Comparison of ENCODE assay signal across 8 cellular contexts in the genomic region with DNA sequence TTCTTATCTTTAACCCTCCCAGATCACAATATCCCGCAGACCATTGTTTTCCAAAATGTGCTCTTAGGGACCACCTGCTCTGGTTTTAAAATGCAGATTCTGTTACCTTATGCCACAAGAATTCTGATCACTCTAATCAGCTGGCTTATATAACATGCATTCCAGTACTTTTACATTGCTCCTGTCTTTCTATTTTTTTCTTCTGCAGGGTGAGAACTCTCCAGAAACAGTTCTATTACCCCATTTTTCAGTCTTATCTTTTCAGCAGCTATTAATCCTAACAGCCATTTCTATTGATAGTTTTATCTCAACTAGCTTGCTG. TPM values are rescaled to one million over a fixed set of nuclear protein-coding genes. Genes with fewer than 3 reads are reported as not detected.
DNase-seq lines count a peak whose midpoint lies in the region; ATAC-seq and TF ChIP-seq lines count a peak whose summit lies in the region.

No MANE protein-coding gene starts in this region.

- DNase-seq in Calu3 (no peak), T-cell (no peak), esophagus squamous epithelium (lab: John Stamatoyannopoulos, UW) (no peak), trophoblast cell (no peak)
- DNase-seq in activated CD8-positive, alpha-beta memory T cell treated with anti-CD3 and anti-CD28 coated beads, Interleukin-2, amount 50 U/mL, for 4 hours: no peak

- H3K4ac ChIP-seq in trophoblast cell (ENCODE audit: low read depth, low read length): no peak overlapping the region

- H3K9ac ChIP-seq in trophoblast cell (ENCODE audit: low read length): no peak overlapping the region

- H4K91ac ChIP-seq in trophoblast cell (ENCODE audit: low read depth, low read length): no peak overlapping the region

- H3K27me3 Mint-ChIP-seq in Calu3 (ENCODE audit: unreplicated experiment) (no peaks in the 10 kb centered on the region), T-cell (no peaks in the 10 kb centered on the region)

- no peak overlapping the region for H4K8ac ChIP-seq in trophoblast cell (ENCODE audit: low read depth, low read length)

- H3K27ac Mint-ChIP-seq in Calu3 (ENCODE audit: unreplicated experiment) (peak overlapping the region; percentile 83), T-cell (peak overlapping the region; percentile 78 to 88)

- H3K4me2 ChIP-seq in trophoblast cell (ENCODE audit: low read length): peak overlapping the region; percentile 53

- WGBS in esophagus squamous epithelium, 2 donors: 19 to 20% methylated on average over 1 of the region's 1 CpG
- no CpG with 5 or more reads among the region's 1 CpG for WGBS in trophoblast cell (ENCODE audit: extremely low coverage, insufficient coverage, insufficient read length)

- no peak overlapping the region for H2BK5ac ChIP-seq in trophoblast cell (ENCODE audit: low read depth, low read length, poor library complexity)

- H3K36me3 Mint-ChIP-seq in Calu3 (ENCODE audit: insufficient read depth, unreplicated experiment) (peaks cover 33% of the 10 kb centered on the region), T-cell (peaks cover 37% of the 10 kb centered on the region)

- H3K27me3 ChIP-seq in esophagus squamous epithelium (no peaks in the 10 kb centered on the region), trophoblast cell (ENCODE audit: insufficient read depth, low read length) (no peaks in the 10 kb centered on the region)

- H2AFZ ChIP-seq in trophoblast cell (ENCODE audit: insufficient read depth, low read length, poor library complexity): no peak overlapping the region

- H3K79me1 ChIP-seq in trophoblast cell (ENCODE audit: low read length): peaks cover 14% of the 10 kb centered on the region

- no peak overlapping the region for H3K23ac ChIP-seq in trophoblast cell (ENCODE audit: low read length)

- H3K9me3 Mint-ChIP-seq in Calu3 (ENCODE audit: low read depth, unreplicated experiment) (no peaks in the 10 kb centered on the region), T-cell (no peaks in the 10 kb centered on the region)

- H2AK5ac ChIP-seq in trophoblast cell (ENCODE audit: low read length): no peak overlapping the region

- H3K4me1 ChIP-seq in esophagus squamous epithelium (peaks cover 29 to 78% (median 56%) of the 10 kb centered on the region in 3 donors), trophoblast cell (ENCODE audit: control insufficient read depth in 1 of 2, insufficient read depth in 2 of 2, low read length in 2 of 2) (peaks cover 0 to 2% of the 10 kb centered on the region in 2 experiments)

- ATAC-seq in T-cell (replicated peaks in 1 of 4) (no peak), HG02981 (IDR thresholded peaks at IDR 0.05; ENCODE audit: unreplicated experiment) (no peak), HG03159 (IDR thresholded peaks at IDR 0.05; ENCODE audit: unreplicated experiment) (no peak), GM18505 (IDR thresholded peaks at IDR 0.05; ENCODE audit: unreplicated experiment) (no peak)

- no peak overlapping the region for H2BK12ac ChIP-seq in trophoblast cell (ENCODE audit: low read length)

- TF ChIP-seq POLR2A in esophagus squamous epithelium (IDR thresholded peaks at IDR 0.05): no peak
- TF ChIP-seq POLR2A in GM18505 (IDR thresholded peaks at IDR 0.05; ENCODE audit: borderline replicate concordance, extremely low read depth, insufficient read depth, insufficient read length): no peak

- H3K4me1 Mint-ChIP-seq in Calu3 (ENCODE audit: low read depth, unreplicated experiment) (peaks cover 36% of the 10 kb centered on the region), T-cell (peaks cover 63 to 73% (median 69%) of the 10 kb centered on the region in 3 donors)

- no peak overlapping the region for H2BK120ac ChIP-seq in trophoblast cell (ENCODE audit: insufficient read depth, low read length, poor library complexity)

- TF ChIP-seq CTCF in Calu3 (IDR thresholded peaks at IDR 0.05; ENCODE audit: unreplicated experiment): no peak
- no peak for TF ChIP-seq CTCF in esophagus squamous epithelium (IDR thresholded peaks at IDR 0.05)

- H3K4me3 ChIP-seq in esophagus squamous epithelium (peak overlapping the region; percentile 59 to 99 (median 87)), trophoblast cell (ENCODE audit: low read depth, low read length) (no peak overlapping the region)

- peak overlapping the region; percentile 89 to 100 (median 99) for H3K27ac ChIP-seq in esophagus squamous epithelium
- H3K27ac ChIP-seq in trophoblast cell (ENCODE audit: low read depth, low read length): peak overlapping the region; percentile 60

- peaks cover 0 to 19% (median 6%) of the 10 kb centered on the region in 3 donors for H3K36me3 ChIP-seq in esophagus squamous epithelium
- peaks cover 5 to 6% of the 10 kb centered on the region in 2 experiments for H3K36me3 ChIP-seq in trophoblast cell (ENCODE audit: control insufficient read depth in 1 of 2, insufficient read depth in 2 of 2, low read length in 2 of 2)

- H3K9me3 ChIP-seq in esophagus squamous epithelium (no peaks in the 10 kb centered on the region), trophoblast cell (ENCODE audit: insufficient read depth, low read depth, low read length) (peaks cover 2% of the 10 kb centered on the region)

- H3K4me3 Mint-ChIP-seq in Calu3 (ENCODE audit: low read depth, unreplicated experiment) (peak overlapping the region; percentile 74), T-cell (peak overlapping the region; percentile 88 to 96 (median 95))

- H3K18ac ChIP-seq in trophoblast cell (ENCODE audit: low read length): no peak overlapping the region

- no peak overlapping the region for H3K14ac ChIP-seq in trophoblast cell (ENCODE audit: low read length)

- BruUV-seq in Calu3 (replicated peaks; lab: Mats Ljungman, UMichigan): no TSS peak

- POLR2A ChIA-PET in T-cell (lab: Charles Lee): interaction anchor here in 1 of 2 donors (0.7 to 2.0 kb wide), 3 partner anchors 16 to 80 kb away, joined by 4 to 8 read pairs (median 4); no protein-coding TSS in a partner anchor

- intact Hi-C loops in Calu3 (cut with micrococcal nuclease; ENCODE audit: unreplicated experiment) (loop anchor here (2.0 to 10.0 kb wide), 3 partner anchors 81 to 349 kb away; no protein-coding TSS in a partner anchor), esophagus squamous epithelium (cut with DNase I) (loop anchor here (10.0 kb wide), 2 partner anchors 111 to 339 kb away; no protein-coding TSS in a partner anchor)

- CTCF ChIA-PET in Calu3 (lab: Charles Lee): no interaction called here
- CTCF ChIA-PET in T-cell (lab: Charles Lee): interaction anchor here (0.6 to 2.5 kb wide), 8 partner anchors 14 to 192 kb away, joined by 3 to 28 read pairs (median 4); no protein-coding TSS in a partner anchor

- no peak overlapping the region for H4K12ac ChIP-seq in trophoblast cell (ENCODE audit: low read depth, low read length)

- H3K79me2 ChIP-seq in trophoblast cell (ENCODE audit: control insufficient read depth, insufficient read depth, low read length, poor library complexity): peaks cover 12% of the 10 kb centered on the region

RNA-seq across cellular contexts. Expression of a gene that starts 2.8 kb away (rescaled TPM):
- total RNA-seq in Calu3 (2022): 357 and 362 TPM in 2 replicates
- total RNA-seq in T-cell: 100 to 1,000 TPM; 347 to 539 (median 452) TPM
- total RNA-seq in esophagus squamous epithelium: 100 to 1,000 TPM; 418 to 554 (median 457) TPM
- 463 and 476 TPM in 2 replicates for polyA plus RNA-seq in trophoblast cell (2013)
